ENCODE assay signal across 8 cellular contexts in the genomic region with DNA sequence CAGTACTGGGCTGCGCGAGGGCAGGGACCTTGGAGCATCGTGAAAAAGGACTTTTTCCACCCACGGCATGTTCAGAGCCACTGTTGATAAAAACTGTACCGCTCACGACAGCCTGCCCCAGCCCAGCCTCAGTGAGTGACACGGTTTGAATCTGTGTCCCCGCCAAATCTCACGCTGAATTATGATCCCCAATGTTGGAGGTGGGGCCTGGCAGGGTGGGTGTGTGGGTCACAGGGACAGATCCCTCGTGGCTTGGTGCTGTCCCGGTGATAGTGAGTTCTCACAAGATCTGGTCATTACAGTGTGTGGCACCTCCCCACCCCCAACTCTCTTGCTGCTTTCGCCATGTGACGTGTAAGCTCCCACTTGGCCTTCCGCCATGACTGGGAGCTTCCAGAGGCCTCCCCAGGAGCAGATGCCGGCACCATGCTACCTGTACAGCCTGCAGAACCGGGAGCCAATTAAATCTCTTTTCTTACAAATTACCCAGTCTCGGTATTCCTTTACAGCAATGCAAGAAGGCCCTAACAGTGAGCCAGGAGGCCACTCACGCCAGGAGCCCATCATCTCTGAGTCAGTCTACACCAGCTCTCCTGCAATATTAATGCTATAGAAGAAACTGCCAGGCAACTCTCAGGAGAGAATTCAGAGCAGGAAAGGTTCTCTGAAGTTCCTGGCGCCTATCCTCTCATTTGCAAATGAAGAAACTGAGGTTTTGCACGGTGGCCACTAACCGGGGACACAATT. TPM values are rescaled to one million over a fixed set of nuclear protein-coding genes. Genes with fewer than 3 reads are reported as not detected.
DNase-seq lines count a peak whose midpoint lies in the region; TF ChIP-seq lines count a peak whose summit lies in the region.

No MANE protein-coding gene starts in this region.

- no peak for DNase-seq in activated naive CD4-positive, alpha-beta T cell treated with anti-CD3 and anti-CD28 coated beads for 36 hours
- no peak for DNase-seq in activated naive CD4-positive, alpha-beta T cell (lab: John Stamatoyannopoulos, UW)
- DNase-seq in adrenal gland, result peak in 3 of 7 donors; percentile 38 to 63 (median 39)
- DNase-seq in kidney tubule cell (ENCODE audit: low spot score), result peak; percentile 41
- no peak for DNase-seq in transverse colon
- no peak for DNase-seq in NCI-H2081 (lab: John Stamatoyannopoulos, UW)
- DNase-seq in NCI-H526 treated with DMSO at 0.1 percent for 48 hours (lab: John Stamatoyannopoulos, UW), result no peak
- no peak for DNase-seq in NCI-H526 (lab: John Stamatoyannopoulos, UW)

- no peaks in the 10 kb centered on the region for H3K27me3 Mint-ChIP-seq in activated naive CD4-positive, alpha-beta T cell treated with anti-CD3 and anti-CD28 coated beads for 36 hours (ENCODE audit: low read depth)

- H3K27me3 ChIP-seq in adrenal gland (no peaks in the 10 kb centered on the region), transverse colon (no peaks in the 10 kb centered on the region)

- H3K9me3 Mint-ChIP-seq in activated naive CD4-positive, alpha-beta T cell treated with anti-CD3 and anti-CD28 coated beads for 36 hours, result peaks cover 9% of the 10 kb centered on the region

- peaks cover 45% of the 10 kb centered on the region for H3K4me1 Mint-ChIP-seq in activated naive CD4-positive, alpha-beta T cell treated with anti-CD3 and anti-CD28 coated beads for 36 hours (ENCODE audit: low read depth)

- TF ChIP-seq CTCF in adrenal gland (IDR thresholded peaks at IDR 0.05), result no peak
- TF ChIP-seq CTCF in transverse colon (IDR thresholded peaks at IDR 0.05), result no peak

- in situ Hi-C loops in transverse colon (cut with MboI; ENCODE audit: low pct_ligation_motif_present in 1 of 4, low pct_unique_long_range_greater_than_20kb in 1 of 4, low sequenced_read_pairs in 3 of 4), result no loop called here

- peaks cover 6% of the 10 kb centered on the region for H3K36me3 Mint-ChIP-seq in activated naive CD4-positive, alpha-beta T cell treated with anti-CD3 and anti-CD28 coated beads for 36 hours (ENCODE audit: low read depth)

- peak overlapping the region; percentile 64 for H3K4me3 Mint-ChIP-seq in activated naive CD4-positive, alpha-beta T cell treated with anti-CD3 and anti-CD28 coated beads for 36 hours

- H3K27ac ChIP-seq in adrenal gland, result peak overlapping the region in 1 of 5 donors; percentile 86
- H3K27ac ChIP-seq in transverse colon, result peak overlapping the region; percentile 93 to 96 (median 94)

- intact Hi-C loops in activated naive CD4-positive, alpha-beta T cell treated with anti-CD3 and anti-CD28 coated beads for 36 hours (cut with micrococcal nuclease), result loop anchor here (10.0 kb wide), 1 partner anchor 207 kb away; no protein-coding TSS in a partner anchor
- intact Hi-C loops in adrenal gland (cut with DNase I), result no loop called here
- intact Hi-C loops in transverse colon (cut with DNase I; ENCODE audit: low total_unique reads), result loop anchor here (10.0 kb wide), 1 partner anchor 207 kb away; no protein-coding TSS in a partner anchor

- WGBS in adrenal gland, 4 donors, result 70 to 75% (median 73%) methylated on average over 20 to 21 of the region's 21 CpGs
- WGBS in transverse colon (ENCODE audit: low coverage in 1 of 2), 2 donors, result 73 to 80% methylated on average over 4 to 21 of the region's 21 CpGs

- H3K9me3 ChIP-seq in adrenal gland (replicated peaks in 1 of 3) (no peaks in the 10 kb centered on the region), transverse colon (no peaks in the 10 kb centered on the region)

- H3K36me3 ChIP-seq in adrenal gland (replicated peaks in 1 of 2) (no peaks in the 10 kb centered on the region), transverse colon (no peaks in the 10 kb centered on the region)

- no peak for TF ChIP-seq EP300 in transverse colon (IDR thresholded peaks at IDR 0.05; ENCODE audit: low read depth)

- CTCF ChIA-PET in activated naive CD4-positive, alpha-beta T cell treated with anti-CD3 and anti-CD28 coated beads for 36 hours (lab: Charles Lee), result no interaction called here

- peak overlapping the region in 3 of 4 donors; percentile 79 to 99 (median 86) for H3K4me3 ChIP-seq in adrenal gland
- H3K4me3 ChIP-seq in transverse colon, result peak overlapping the region; percentile 63 to 94 (median 88)

- H3K4me1 ChIP-seq in adrenal gland (replicated peaks in 1 of 2) (peaks cover 29 to 30% of the 10 kb centered on the region in 2 donors), transverse colon (peaks cover 30 to 67% (median 60%) of the 10 kb centered on the region in 4 donors)

- H3K27ac Mint-ChIP-seq in activated naive CD4-positive, alpha-beta T cell treated with anti-CD3 and anti-CD28 coated beads for 36 hours, result no peak overlapping the region

- TF ChIP-seq POLR2A in adrenal gland (IDR thresholded peaks at IDR 0.05) (no peak), transverse colon (IDR thresholded peaks at IDR 0.05) (no peak)

RNA-seq across cellular contexts. Expression of gene TOLLIP, which starts 1.3 kb away (rescaled TPM):
- total RNA-seq in activated naive CD4-positive, alpha-beta T cell treated with anti-CD3 and anti-CD28 coated beads for 36 hours, result 10 to 100 TPM; 19.9 to 21.7 TPM
- total RNA-seq in adrenal gland (10 to 100 TPM; 62.2 to 84.1 (median 72.0) TPM), transverse colon (100 to 1,000 TPM in 1 of 4 donors, 10 to 100 TPM in 3; 25.9 to 132 (median 50.4) TPM)
- 10 to 100 TPM; 21.7 to 35.2 (median 23.2) TPM for polyA plus RNA-seq in adrenal gland

Comparison
In these comparisons a context has a peak if more than half of its experiments do, and no peak if none do; other contexts are left out.
1. intact Hi-C loops: an anchor here in activated naive CD4-positive, alpha-beta T cell treated with anti-CD3 and anti-CD28 coated beads for 36 hours (10.0 kb wide) and transverse colon (10.0 kb wide); none called in adrenal gland.